ENCODE assay signal across 8 cellular contexts in the genomic region with DNA sequence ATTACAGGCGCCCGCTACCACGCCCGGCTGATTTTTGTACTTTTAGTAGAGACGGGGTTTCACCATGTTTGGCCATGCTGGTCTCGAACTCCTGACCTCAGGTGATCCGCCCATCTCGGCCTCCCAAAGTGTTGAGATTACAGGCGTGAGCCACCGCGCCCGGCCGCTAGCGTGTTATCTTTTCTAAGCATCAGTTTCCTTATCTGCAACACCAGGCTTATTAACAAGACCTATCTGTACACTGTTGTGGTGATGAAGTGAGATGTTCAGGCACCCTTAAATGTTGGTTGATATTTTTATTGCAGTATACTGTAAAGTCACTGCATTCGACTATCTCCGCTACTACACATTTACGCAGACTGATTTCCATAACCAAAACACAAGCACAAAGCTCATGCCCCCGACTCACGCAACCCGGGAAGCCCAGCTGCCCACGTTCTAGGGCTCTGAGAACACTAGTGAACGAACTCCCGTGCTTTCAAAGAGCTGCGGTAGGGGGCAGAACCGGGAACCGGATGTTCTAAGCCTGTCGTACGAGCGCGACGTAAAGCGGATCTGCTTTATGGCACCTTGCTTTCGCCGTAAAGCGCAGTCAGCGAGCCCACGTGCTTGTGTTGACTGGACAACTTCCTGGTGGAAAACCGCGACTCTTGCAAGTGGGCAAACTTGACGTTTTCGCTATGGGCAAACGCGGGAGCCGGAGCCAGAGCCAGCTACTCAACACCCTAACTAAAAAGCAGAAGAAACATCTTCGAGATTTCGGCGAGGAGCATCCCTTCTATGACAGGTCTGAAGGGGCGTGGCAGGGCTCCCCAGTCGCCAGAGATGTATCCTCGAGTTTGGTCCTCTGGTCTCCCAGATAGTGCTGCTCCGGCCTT. TPM values are rescaled to one million over a fixed set of nuclear protein-coding genes. Genes with fewer than 3 reads are reported as not detected.
DNase-seq lines count a peak whose midpoint lies in the region; ATAC-seq and TF ChIP-seq lines count a peak whose summit lies in the region.

A gene with protein sequence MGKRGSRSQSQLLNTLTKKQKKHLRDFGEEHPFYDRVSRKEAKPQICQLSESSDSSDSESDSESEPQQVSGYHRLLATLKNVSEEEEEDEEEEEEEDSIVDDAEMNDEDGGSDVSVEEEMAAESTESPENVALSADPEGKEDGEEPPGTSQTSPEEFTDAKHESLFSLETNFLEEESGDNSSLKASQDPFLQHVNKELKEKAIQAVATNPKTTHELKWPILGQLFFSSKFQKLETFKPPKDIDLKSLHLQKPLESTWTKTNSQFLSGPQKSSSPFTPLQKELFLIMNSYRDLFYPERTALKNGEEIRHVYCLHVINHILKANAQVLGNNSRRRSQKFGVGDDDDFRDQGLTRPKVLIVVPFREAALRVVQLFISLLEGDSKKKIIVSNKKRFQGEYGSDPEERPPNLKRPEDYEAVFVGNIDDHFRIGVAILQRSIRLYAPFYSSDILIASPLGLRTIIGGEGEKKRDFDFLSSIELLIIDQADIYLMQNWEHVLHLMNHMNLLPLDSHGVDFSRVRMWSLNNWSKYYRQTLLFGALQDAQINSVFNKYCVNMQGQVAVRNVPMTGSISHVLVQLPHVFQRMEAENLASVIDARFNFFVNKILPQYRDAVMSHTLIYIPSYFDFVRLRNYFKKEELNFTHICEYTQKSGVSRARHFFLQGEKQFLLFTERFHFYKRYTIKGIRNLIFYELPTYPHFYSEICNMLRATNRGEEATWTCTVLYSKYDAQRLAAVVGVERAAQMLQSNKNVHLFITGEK (plus strand): TSS at position 589 of the 878 bp plus-strand sequence. CDS start 92 bp downstream, at position 681.

- peak within 1 kb of the TSS; percentile 23; the same call in 1 of the 2 replicates for H2BK20ac ChIP-seq in IMR-90 (ENCODE audit: low read depth, low read length)

- peak within 1 kb of the TSS; percentile 92 for H4K5ac ChIP-seq in IMR-90 (ENCODE audit: low read depth, low read length)

- H2AFZ ChIP-seq in IMR-90 (replicated peaks; ENCODE audit: low read length, poor library complexity), result peak within 1 kb of the TSS; percentile 92
- H2AFZ ChIP-seq in OCI-LY7 (ENCODE audit: low read length), result peak within 1 kb of the TSS; percentile 91

- DNase-seq in DMS153 (lab: John Stamatoyannopoulos, UW) (peak; percentile 97), IMR-90 (peak; percentile 97), OCI-LY7 (ENCODE audit: low spot score) (peak; percentile 98), activated T-cell treated with anti-CD3 and anti-CD28 coated beads for 1 hour (ENCODE audit: low read depth) (peak; percentile 86), epithelial cell of prostate (ENCODE audit: low read depth, low spot score) (no peak), mucosa of descending colon (peak; percentile 95 to 98 (median 95))
- peak; percentile 91 for DNase-seq in stimulated activated CD8-positive, alpha-beta memory T cell treated with anti-CD3 and anti-CD28 coated beads, Interleukin-4, amount 100 ng/mL, for 24 hours (ENCODE audit: low read depth)

- H3K79me2 ChIP-seq in OCI-LY7 (ENCODE audit: insufficient read depth, low read depth, low read length), result peaks cover 29% of the 10 kb centered on the region

- H3K4me1 ChIP-seq in IMR-90 (ENCODE audit: control insufficient read depth, insufficient read depth, low read length) (peaks cover 4% of the 10 kb centered on the region; the same call in 1 of the 2 replicates), OCI-LY7 (ENCODE audit: insufficient read depth, low read length, poor library complexity, severe bottlenecking) (peaks cover 19% of the 10 kb centered on the region), mucosa of descending colon (ENCODE audit: low read depth) (peaks cover 25% of the 10 kb centered on the region)

- H3K4me2 ChIP-seq in IMR-90 (ENCODE audit: low read depth, low read length) (peak within 1 kb of the TSS; percentile 77), OCI-LY7 (ENCODE audit: low read length) (peak within 1 kb of the TSS; percentile 72)

- intact Hi-C loops in IMR-90 (cut with micrococcal nuclease), result loop anchor here (1.0 to 10.0 kb wide), 2 partner anchors 13 to 877 kb away; no protein-coding TSS in a partner anchor
- intact Hi-C loops in OCI-LY7 (cut with micrococcal nuclease; ENCODE audit: unreplicated experiment), result loop anchor here (2.0 to 5.0 kb wide), 3 partner anchors 45 to 1750 kb away; a partner anchor contains a TSS
- intact Hi-C loops in mucosa of descending colon (cut with DNase I, micrococcal nuclease), result no loop called here

- H2BK5ac ChIP-seq in IMR-90 (ENCODE audit: low read depth, low read length, poor library complexity, severe bottlenecking), result peak within 1 kb of the TSS; percentile 77

- dilution Hi-C loops in IMR-90 (cut with HindIII; ENCODE audit: low sequenced_read_pairs, unreplicated experiment), result no loop called here

- H4K91ac ChIP-seq in IMR-90 (ENCODE audit: insufficient read depth, low read depth, low read length), result peak within 1 kb of the TSS; percentile 78

- H3K79me1 ChIP-seq in IMR-90 (ENCODE audit: low read depth in 1 of 2, low read length in 2 of 2), result peaks cover 0 to 24% of the 10 kb centered on the region in 2 experiments; a peak in 2 of 4 replicates

- peak within 1 kb of the TSS; percentile 61 for H3K27ac ChIP-seq in IMR-90 (ENCODE audit: insufficient read depth, low read length)
- H3K27ac ChIP-seq in OCI-LY7 (ENCODE audit: low read depth, low read length, poor library complexity, severe bottlenecking), result peak within 1 kb of the TSS; percentile 56
- H3K27ac ChIP-seq in epithelial cell of prostate, result peak within 1 kb of the TSS; percentile 99

- peak within 1 kb of the TSS; percentile 62 for H3K9ac ChIP-seq in IMR-90 (ENCODE audit: low read depth, low read length)

- in situ Hi-C loops in IMR-90 (cut with MboI; ENCODE audit: low sequenced_read_pairs), result no loop called here

- peak within 1 kb of the TSS; percentile 85 for H3K4ac ChIP-seq in IMR-90 (ENCODE audit: low read depth, low read length)

- H2AK5ac ChIP-seq in IMR-90 (ENCODE audit: low read depth, low read length), result peak within 1 kb of the TSS; percentile 10

- WGBS in IMR-90 (ENCODE audit: extremely low coverage in 2 of 2, insufficient read length in 1 of 2), 2 experiments, result 27% methylated on average over 21 of the region's 51 CpGs; no CpG with 5 or more reads in 1 of the 2 experiments

- H2BK15ac ChIP-seq in IMR-90 (ENCODE audit: low read depth, low read length), result peak within 1 kb of the TSS; percentile 43; the same call in 1 of the 3 replicates

- TF ChIP-seq CTCF in IMR-90 (conservative IDR thresholded peaks at IDR 0.05; ENCODE audit: low read depth, low read length) (peak; percentile 76), OCI-LY7 (conservative IDR thresholded peaks at IDR 0.05; ENCODE audit: low read length) (peak; percentile 78), mucosa of descending colon (IDR thresholded peaks at IDR 0.05) (peak; percentile 83)

- CTCF ChIA-PET in IMR-90 (lab: Yijun Ruan, JAX), result interaction anchor here (0.7 to 1.1 kb wide), 5 partner anchors 9 to 34 kb away, joined by 3 to 8 read pairs (median 3); no protein-coding TSS in a partner anchor
- CTCF ChIA-PET in OCI-LY7 (lab: Charles Lee; ENCODE audit: unreplicated experiment), result no interaction called here

- H3K9me2 ChIP-seq in OCI-LY7 (ENCODE audit: insufficient read depth, low read length), result no peaks in the 10 kb centered on the region

- H3K14ac ChIP-seq in IMR-90 (replicated peaks; ENCODE audit: low read depth, low read length), result peak within 1 kb of the TSS; percentile 87

- TF ChIP-seq RAD21 in IMR-90 (IDR thresholded peaks at IDR 0.05; ENCODE audit: low read length), result peak; percentile 36

- no peaks in the 10 kb centered on the region for H3K27me3 ChIP-seq in IMR-90 (ENCODE audit: control insufficient read depth, insufficient read depth, low read length)

- BruUV-seq in IMR-90 (replicated peaks; lab: Mats Ljungman, UMichigan) (no TSS peak), OCI-LY7 (replicated peaks; lab: Mats Ljungman, UMichigan) (no TSS peak)

- H3K36me3 ChIP-seq in IMR-90 (ENCODE audit: control insufficient read depth, insufficient read depth, low read length) (peaks cover 2% of the 10 kb centered on the region; the same call in 1 of the 2 replicates), OCI-LY7 (ENCODE audit: insufficient read depth, low read length) (peaks cover 30% of the 10 kb centered on the region), mucosa of descending colon (ENCODE audit: low read depth) (no peaks in the 10 kb centered on the region)

- POLR2A ChIA-PET in IMR-90 (lab: Charles Lee; ENCODE audit: unreplicated experiment) (no interaction called here), OCI-LY7 (lab: Charles Lee) (interaction anchor here (1.0 to 1.8 kb wide), 2 partner anchors 10 to 505 kb away, joined by 3 to 8 read pairs; no protein-coding TSS in a partner anchor)

- peak within 1 kb of the TSS; percentile 45 for H3K56ac ChIP-seq in IMR-90 (ENCODE audit: extremely low read depth, insufficient read depth, low read length)

- peak within 1 kb of the TSS; percentile 46; the same call in 1 of the 2 replicates for H3K23ac ChIP-seq in IMR-90 (ENCODE audit: low read depth, low read length)

- H4K20me1 ChIP-seq in IMR-90 (ENCODE audit: insufficient read depth, low read length), result no peaks in the 10 kb centered on the region
- H4K20me1 ChIP-seq in OCI-LY7 (ENCODE audit: insufficient read depth, low read length), result no peaks in the 10 kb centered on the region

- TF ChIP-seq POLR2A in IMR-90 (IDR thresholded peaks at IDR 0.05; ENCODE audit: low read depth, low read length), result no peak

- H3K18ac ChIP-seq in IMR-90 (ENCODE audit: low read depth, low read length), result peak within 1 kb of the TSS; percentile 41; the same call in 1 of the 2 replicates

- H3K4me3 ChIP-seq in IMR-90 (ENCODE audit: insufficient read depth, low read depth, low read length), result peak within 1 kb of the TSS; percentile 66
- H3K4me3 ChIP-seq in OCI-LY7 (ENCODE audit: low read depth, low read length, poor library complexity, severe bottlenecking), result peak within 1 kb of the TSS; percentile 98
- peak within 1 kb of the TSS; percentile 36 for H3K4me3 ChIP-seq in mucosa of descending colon

- peak within 1 kb of the TSS; percentile 67 to 97 for H4K8ac ChIP-seq in IMR-90 (ENCODE audit: low read depth in 2 of 2, low read length in 2 of 2)

- peak within 1 kb of the TSS; percentile 83 for H2AK9ac ChIP-seq in IMR-90 (replicated peaks; ENCODE audit: low read depth, low read length, poor library complexity)

- H3K9me3 ChIP-seq in IMR-90 (ENCODE audit: control insufficient read depth, insufficient read depth, low read length), result no peaks in the 10 kb centered on the region
- H3K9me3 ChIP-seq in OCI-LY7 (ENCODE audit: low read length), result no peaks in the 10 kb centered on the region
- H3K9me3 ChIP-seq in mucosa of descending colon, result no peaks in the 10 kb centered on the region

- H3K9me1 ChIP-seq in IMR-90 (ENCODE audit: insufficient read depth, low read length), result peaks cover 3% of the 10 kb centered on the region

- ATAC-seq in GM21528 (IDR thresholded peaks at IDR 0.05; ENCODE audit: low FRiP score, unreplicated experiment), result peak; percentile 92
- ATAC-seq in IMR-90 (ENCODE audit: low read depth), result peak; percentile 92
- ATAC-seq in mucosa of descending colon, result peak; percentile 94

- H2BK120ac ChIP-seq in IMR-90 (ENCODE audit: low read depth, low read length), result peak within 1 kb of the TSS; percentile 71

RNA-seq across cellular contexts. Expression of the gene that starts here (rescaled TPM):
- total RNA-seq in IMR-90 (2012; rRNA removed), result 17.2 and 17.4 TPM in 2 replicates
- polyA plus RNA-seq in IMR-90 (2012; rRNA removed), result 6.9 and 7.1 TPM in 2 replicates
- polyA plus RNA-seq in IMR-90 (2012; cell fraction: cytosol; rRNA removed), result 1.6 and 1.8 TPM in 2 replicates
- 3.3 and 10.9 TPM in 2 replicates for polyA plus RNA-seq in IMR-90 (2012; cell fraction: nucleus; rRNA removed; ENCODE audit: low replicate concordance)
- total RNA-seq in OCI-LY7 (2014; rRNA removed; shearing (Covaris generic)), result 10.4 and 12.8 TPM in 2 replicates
- total RNA-seq in OCI-LY7 (2022), result 8.4 and 10.5 TPM in 2 replicates
- total RNA-seq in mucosa of descending colon, result 1 to 10 TPM; 5.4 to 8.8 (median 6.7) TPM

Comparison
In these comparisons a context has a peak if more than half of its experiments do, and no peak if none do; other contexts are left out.
1. H3K4me3 ChIP-seq: peak in every context shown above with its lines; median percentile 98 in OCI-LY7; 66 in IMR-90; 36 in mucosa of descending colon.
2. intact Hi-C loops: an anchor here in IMR-90 (1.0 to 10.0 kb wide) and OCI-LY7 (2.0 to 5.0 kb wide); none called in mucosa of descending colon.